Comparison of ENCODE assay signal across 27 cellular contexts in the genomic region with DNA sequence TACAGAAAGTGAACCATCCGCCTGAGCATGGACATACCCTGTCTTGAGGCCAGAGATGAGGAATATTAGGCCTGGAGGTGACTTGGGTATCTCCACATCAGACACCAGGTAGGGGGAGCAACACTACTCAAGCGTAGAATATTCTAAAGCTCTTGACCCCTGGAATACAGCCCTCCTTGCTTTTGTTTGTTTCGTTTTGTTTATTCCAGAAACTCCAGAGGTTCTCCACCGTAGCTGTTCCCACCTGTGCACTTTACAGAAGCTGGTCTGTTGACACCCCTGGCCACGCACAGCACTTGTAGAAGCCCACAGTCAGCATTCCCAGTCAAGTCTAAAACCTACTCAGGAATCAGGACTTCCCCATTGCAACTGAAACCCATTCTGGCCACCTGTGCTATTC.
"Had no signal": no experiment of that assay in that cellular context is flagged by ENCODE, and none has a peak within 500 bp of the region (broad histone marks: within the 10 kb centered on the region; RNA-seq: fewer than 3 reads in every experiment).

No MANE protein-coding gene starts in this region.

- H3K27ac Mint-ChIP-seq: immature natural killer cell; mesothelial cell of epicardium; natural killer cell; stimulated activated naive B cell treated with anti-CD40 and anti-IgM and Interleukin-4, amounts not matched to agents 10 μg/mL and 1 μg/mL and 100 μg/mL, for 72 hours had no signal

- H3K27me3 ChIP-seq: neutrophil, right atrium auricular region, right lobe of liver, stomach, testis, thyroid gland, transverse colon, upper lobe of left lung, vagina had no signal

- H3K36me3 ChIP-seq: left ventricle myocardium inferior, neutrophil, right atrium auricular region, right lobe of liver, stomach, thyroid gland, transverse colon, upper lobe of left lung, vagina had no signal

- H3K9me3 Mint-ChIP-seq: natural killer cell had no signal

- H3K27ac ChIP-seq: left ventricle myocardium inferior, neutrophil, parathyroid adenoma, right atrium auricular region, right lobe of liver, stomach, testis, thyroid gland, transverse colon, upper lobe of left lung, vagina had no signal

- H2AFZ ChIP-seq: parathyroid adenoma had no signal

- H3K9me3 ChIP-seq: left ventricle myocardium inferior, neutrophil, right atrium auricular region, right lobe of liver, stomach, testis, thyroid gland, transverse colon, upper lobe of left lung, vagina had no signal

- H3K27me3 Mint-ChIP-seq: stimulated activated naive B cell treated with anti-CD40 and anti-IgM and Interleukin-4, amounts not matched to agents 10 μg/mL and 1 μg/mL and 100 μg/mL, for 72 hours had no signal

- ATAC-seq: natural killer cell; right lobe of liver; stimulated activated naive B cell treated with anti-CD40 and anti-IgM and Interleukin-4, amounts not matched to agents 10 μg/mL and 1 μg/mL and 100 μg/mL, for 72 hours; stimulated activated naive CD8-positive, alpha-beta T cell treated with anti-CD3 and anti-CD28 coated beads, Interleukin-15, Interleukin-2, amounts not matched to agents 100 U/mL and 50 U/mL, for 24 hours had no signal

- H3K36me3 Mint-ChIP-seq: immature natural killer cell; naive B cell; natural killer cell; stimulated activated naive B cell treated with anti-CD40 and anti-IgM and Interleukin-4, amounts not matched to agents 10 μg/mL and 1 μg/mL and 100 μg/mL, for 72 hours had no signal

- H3K4me2 ChIP-seq: smooth muscle cell had no signal

- DNase-seq: hypothalamus; immature natural killer cell; kidney; left ventricle myocardium inferior; mesendoderm; naive B cell; natural killer cell; occipital lobe; right lobe of liver; stimulated activated CD4-positive, alpha-beta T cell treated with anti-CD3 and anti-CD28 coated beads, Interleukin-1b, Interleukin-23, amount 100 ng/mL, for 48 hours; stimulated activated CD4-positive, alpha-beta T cell treated with anti-CD3 and anti-CD28 coated beads, Interleukin-2, amount 100 ng/mL, for 48 hours; stimulated activated CD4-positive, alpha-beta T cell treated with anti-CD3 and anti-CD28 coated beads, Interleukin-4, amount 100 ng/mL, for 4 hours; stimulated activated naive B cell treated with anti-CD40 and anti-IgM and Interleukin-4, amounts not matched to agents 10 μg/mL and 1 μg/mL and 100 μg/mL, for 72 hours; stimulated activated naive CD8-positive, alpha-beta T cell treated with anti-CD3 and anti-CD28 coated beads, Interleukin-15, Interleukin-2, amounts not matched to agents 100 U/mL and 50 U/mL, for 24 hours; stomach; testis; thyroid gland; transverse colon; upper lobe of left lung had no signal

- FAIRE-seq: islet of Langerhans, kidney had no signal

- H3K4me1 ChIP-seq: left ventricle myocardium inferior, parathyroid adenoma, right atrium auricular region, stomach, testis, transverse colon, upper lobe of left lung, vagina had no signal

- H3K4me3 Mint-ChIP-seq: immature natural killer cell; mesothelial cell of epicardium; naive B cell; natural killer cell; stimulated activated naive B cell treated with anti-CD40 and anti-IgM and Interleukin-4, amounts not matched to agents 10 μg/mL and 1 μg/mL and 100 μg/mL, for 72 hours had no signal

- H3K9ac ChIP-seq: parathyroid adenoma had no signal

- H3K4me1 Mint-ChIP-seq: immature natural killer cell; mesothelial cell of epicardium; naive B cell; natural killer cell; stimulated activated naive B cell treated with anti-CD40 and anti-IgM and Interleukin-4, amounts not matched to agents 10 μg/mL and 1 μg/mL and 100 μg/mL, for 72 hours had no signal

- H3K4me3 ChIP-seq: left ventricle myocardium inferior, lung, right atrium auricular region, right lobe of liver, smooth muscle cell, stomach, testis, thyroid gland, transverse colon, upper lobe of left lung, vagina had no signal
